In the genomic region with DNA sequence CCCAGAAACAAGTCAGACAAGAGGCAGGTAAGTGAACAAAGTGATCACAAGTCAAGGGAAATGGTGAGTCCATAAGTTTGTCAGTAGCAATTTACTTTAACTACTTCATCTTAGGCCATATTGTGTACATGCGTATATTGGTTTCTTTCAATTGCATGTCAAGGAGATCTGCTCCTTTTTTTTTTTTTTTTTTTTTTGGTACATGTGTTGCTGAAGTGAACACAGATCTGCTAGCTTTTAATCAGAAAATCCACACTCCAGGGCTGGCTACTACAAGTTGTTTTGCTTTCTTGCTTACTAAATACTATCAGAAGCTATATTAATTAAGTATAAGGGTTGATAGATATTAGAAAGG, we compare ENCODE assay signal across 1 cellular context.
TF ChIP-seq lines count a peak whose summit lies in the region.

No MANE protein-coding gene starts in this region.

TF ChIP-seq in GM12878, 131 proteins besides CTCF, POLR2A, EP300 and RAD21:
- TF ChIP-seq ZNF384 (IDR thresholded peaks at IDR 0.05; ENCODE audit: borderline replicate concordance, low read depth, low read length) (peak; percentile 91), TCF3 (IDR thresholded peaks at IDR 0.05; ENCODE audit: borderline replicate concordance, insufficient read depth, low read depth, low read length) (no peak), CHD2 (IDR thresholded peaks at IDR 0.05; ENCODE audit: borderline replicate concordance, low read depth, low read length) (no peak), RELA (IDR thresholded peaks at IDR 0.05; ENCODE audit: borderline replicate concordance, partially characterized antibody) (no peak), IKZF1 (conservative IDR thresholded peaks at IDR 0.05) (0 out of 2 replicates have a peak, but pooled peaks have one; percentile 5)
- TF ChIP-seq, protein P1, sequence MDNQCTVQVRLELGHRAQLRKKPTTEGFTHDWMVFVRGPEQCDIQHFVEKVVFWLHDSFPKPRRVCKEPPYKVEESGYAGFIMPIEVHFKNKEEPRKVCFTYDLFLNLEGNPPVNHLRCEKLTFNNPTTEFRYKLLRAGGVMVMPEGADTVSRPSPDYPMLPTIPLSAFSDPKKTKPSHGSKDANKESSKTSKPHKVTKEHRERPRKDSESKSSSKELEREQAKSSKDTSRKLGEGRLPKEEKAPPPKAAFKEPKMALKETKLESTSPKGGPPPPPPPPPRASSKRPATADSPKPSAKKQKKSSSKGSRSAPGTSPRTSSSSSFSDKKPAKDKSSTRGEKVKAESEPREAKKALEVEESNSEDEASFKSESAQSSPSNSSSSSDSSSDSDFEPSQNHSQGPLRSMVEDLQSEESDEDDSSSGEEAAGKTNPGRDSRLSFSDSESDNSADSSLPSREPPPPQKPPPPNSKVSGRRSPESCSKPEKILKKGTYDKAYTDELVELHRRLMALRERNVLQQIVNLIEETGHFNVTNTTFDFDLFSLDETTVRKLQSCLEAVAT (IDR thresholded peaks at IDR 0.05), result peak; percentile 37; the same call in 1 of the 2 replicates
TF ChIP-seq in GM12878: peak in this region for 3.
